Comparison of ENCODE assay signal across 1 cellular context in the genomic region with DNA sequence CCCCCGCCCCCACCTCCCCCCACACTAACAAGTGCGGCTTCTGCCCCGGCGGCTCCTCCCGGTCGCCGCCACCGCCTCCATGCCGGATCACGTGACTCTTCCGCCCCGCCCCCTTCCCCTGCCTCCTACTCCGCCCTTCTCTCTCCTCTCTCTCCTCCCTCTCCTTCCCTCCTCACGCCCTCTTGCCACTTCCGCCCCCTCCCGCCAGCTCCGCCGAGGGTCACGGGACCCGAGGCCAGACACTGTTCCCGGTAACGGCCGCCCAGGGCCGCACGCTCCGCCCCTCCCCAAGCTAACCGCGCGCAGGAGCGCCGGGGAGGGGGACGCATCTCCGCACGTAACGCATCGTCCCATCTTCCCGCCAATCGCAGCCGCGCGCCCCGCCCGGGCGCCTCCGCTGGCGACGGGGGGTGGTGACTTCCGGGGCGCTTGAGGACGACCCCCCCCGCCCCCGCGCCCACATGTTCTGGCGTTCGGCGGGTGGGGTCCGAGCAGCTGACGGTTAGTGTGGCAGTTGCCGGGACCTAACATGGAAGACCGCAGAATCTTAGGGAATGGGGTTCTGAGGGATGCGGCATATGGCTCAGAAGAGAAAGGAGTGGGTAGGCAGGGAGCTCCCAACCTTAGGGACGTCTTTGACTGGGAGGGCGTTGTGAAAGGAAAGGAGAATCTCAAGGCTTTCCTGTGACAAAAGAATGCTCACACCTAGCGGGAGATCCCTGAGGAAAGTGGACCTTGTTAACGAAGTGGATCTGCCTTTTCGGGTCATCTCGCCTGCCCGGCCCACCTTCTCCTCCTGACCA.
TF ChIP-seq lines count a peak whose summit lies in the region.

A gene with protein sequence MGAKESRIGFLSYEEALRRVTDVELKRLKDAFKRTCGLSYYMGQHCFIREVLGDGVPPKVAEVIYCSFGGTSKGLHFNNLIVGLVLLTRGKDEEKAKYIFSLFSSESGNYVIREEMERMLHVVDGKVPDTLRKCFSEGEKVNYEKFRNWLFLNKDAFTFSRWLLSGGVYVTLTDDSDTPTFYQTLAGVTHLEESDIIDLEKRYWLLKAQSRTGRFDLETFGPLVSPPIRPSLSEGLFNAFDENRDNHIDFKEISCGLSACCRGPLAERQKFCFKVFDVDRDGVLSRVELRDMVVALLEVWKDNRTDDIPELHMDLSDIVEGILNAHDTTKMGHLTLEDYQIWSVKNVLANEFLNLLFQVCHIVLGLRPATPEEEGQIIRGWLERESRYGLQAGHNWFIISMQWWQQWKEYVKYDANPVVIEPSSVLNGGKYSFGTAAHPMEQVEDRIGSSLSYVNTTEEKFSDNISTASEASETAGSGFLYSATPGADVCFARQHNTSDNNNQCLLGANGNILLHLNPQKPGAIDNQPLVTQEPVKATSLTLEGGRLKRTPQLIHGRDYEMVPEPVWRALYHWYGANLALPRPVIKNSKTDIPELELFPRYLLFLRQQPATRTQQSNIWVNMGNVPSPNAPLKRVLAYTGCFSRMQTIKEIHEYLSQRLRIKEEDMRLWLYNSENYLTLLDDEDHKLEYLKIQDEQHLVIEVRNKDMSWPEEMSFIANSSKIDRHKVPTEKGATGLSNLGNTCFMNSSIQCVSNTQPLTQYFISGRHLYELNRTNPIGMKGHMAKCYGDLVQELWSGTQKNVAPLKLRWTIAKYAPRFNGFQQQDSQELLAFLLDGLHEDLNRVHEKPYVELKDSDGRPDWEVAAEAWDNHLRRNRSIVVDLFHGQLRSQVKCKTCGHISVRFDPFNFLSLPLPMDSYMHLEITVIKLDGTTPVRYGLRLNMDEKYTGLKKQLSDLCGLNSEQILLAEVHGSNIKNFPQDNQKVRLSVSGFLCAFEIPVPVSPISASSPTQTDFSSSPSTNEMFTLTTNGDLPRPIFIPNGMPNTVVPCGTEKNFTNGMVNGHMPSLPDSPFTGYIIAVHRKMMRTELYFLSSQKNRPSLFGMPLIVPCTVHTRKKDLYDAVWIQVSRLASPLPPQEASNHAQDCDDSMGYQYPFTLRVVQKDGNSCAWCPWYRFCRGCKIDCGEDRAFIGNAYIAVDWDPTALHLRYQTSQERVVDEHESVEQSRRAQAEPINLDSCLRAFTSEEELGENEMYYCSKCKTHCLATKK (N-terminal part only) (minus strand): TSS at position 92 of the 803 bp plus-strand sequence. CDS start 194 bp downstream, outside the sequence.

TF ChIP-seq in HepG2, 621 proteins besides CTCF, POLR2A, EP300 and RAD21 (continued from another document and continues in another):
- TF ChIP-seq, protein P1, sequence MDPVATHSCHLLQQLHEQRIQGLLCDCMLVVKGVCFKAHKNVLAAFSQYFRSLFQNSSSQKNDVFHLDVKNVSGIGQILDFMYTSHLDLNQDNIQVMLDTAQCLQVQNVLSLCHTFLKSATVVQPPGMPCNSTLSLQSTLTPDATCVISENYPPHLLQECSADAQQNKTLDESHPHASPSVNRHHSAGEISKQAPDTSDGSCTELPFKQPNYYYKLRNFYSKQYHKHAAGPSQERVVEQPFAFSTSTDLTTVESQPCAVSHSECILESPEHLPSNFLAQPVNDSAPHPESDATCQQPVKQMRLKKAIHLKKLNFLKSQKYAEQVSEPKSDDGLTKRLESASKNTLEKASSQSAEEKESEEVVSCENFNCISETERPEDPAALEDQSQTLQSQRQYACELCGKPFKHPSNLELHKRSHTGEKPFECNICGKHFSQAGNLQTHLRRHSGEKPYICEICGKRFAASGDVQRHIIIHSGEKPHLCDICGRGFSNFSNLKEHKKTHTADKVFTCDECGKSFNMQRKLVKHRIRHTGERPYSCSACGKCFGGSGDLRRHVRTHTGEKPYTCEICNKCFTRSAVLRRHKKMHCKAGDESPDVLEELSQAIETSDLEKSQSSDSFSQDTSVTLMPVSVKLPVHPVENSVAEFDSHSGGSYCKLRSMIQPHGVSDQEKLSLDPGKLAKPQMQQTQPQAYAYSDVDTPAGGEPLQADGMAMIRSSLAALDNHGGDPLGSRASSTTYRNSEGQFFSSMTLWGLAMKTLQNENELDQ (CRISPR knock-in tag; IDR thresholded peaks at IDR 0.05; ENCODE audit: borderline replicate concordance): no peak
- peak; percentile 78 for TF ChIP-seq TMF1 (CRISPR knock-in tag; IDR thresholded peaks at IDR 0.05; ENCODE audit: low read depth)
- TF ChIP-seq ZNF781 (CRISPR knock-in tag; IDR thresholded peaks at IDR 0.05; ENCODE audit: borderline replicate concordance, not compliant biosample characterization): no peak
- TF ChIP-seq HCFC1 (IDR thresholded peaks at IDR 0.05; ENCODE audit: low read depth, low read length): peak; percentile 35
- TF ChIP-seq RFXAP (CRISPR knock-in tag; IDR thresholded peaks at IDR 0.05; ENCODE audit: borderline replicate concordance): peak; percentile 90; the same call in 1 of the 2 replicates
- TF ChIP-seq ZNF256 (CRISPR knock-in tag; conservative IDR thresholded peaks at IDR 0.05): no peak
- TF ChIP-seq TAF15 (IDR thresholded peaks at IDR 0.05; ENCODE audit: low read depth, low read length, poor library complexity, severe bottlenecking): peak; percentile 95
- TF ChIP-seq ZZZ3 (CRISPR knock-in tag; IDR thresholded peaks at IDR 0.05; ENCODE audit: borderline replicate concordance): no peak
- TF ChIP-seq ZNF468 (CRISPR knock-in tag; IDR thresholded peaks at IDR 0.05): 0 out of 2 replicates have a peak, but pooled peaks have one; percentile 29
- peak; percentile 98 for TF ChIP-seq RBFOX2 (IDR thresholded peaks at IDR 0.05; ENCODE audit: low read depth, low read length)
- TF ChIP-seq ZNF7 (CRISPR knock-in tag; IDR thresholded peaks at IDR 0.05): no peak
- no peak for TF ChIP-seq TBP (CRISPR knock-in tag; IDR thresholded peaks at IDR 0.05)
- TF ChIP-seq SRY (CRISPR knock-in tag; IDR thresholded peaks at IDR 0.05): peak; percentile 54; the same call in 1 of the 2 replicates
- TF ChIP-seq RFX5 (IDR thresholded peaks at IDR 0.05; ENCODE audit: low read depth, low read length): peak; percentile 72
- peak; percentile 95 for TF ChIP-seq YEATS2 (CRISPR knock-in tag; IDR thresholded peaks at IDR 0.05; ENCODE audit: borderline replicate concordance)
- TF ChIP-seq, protein P2, sequence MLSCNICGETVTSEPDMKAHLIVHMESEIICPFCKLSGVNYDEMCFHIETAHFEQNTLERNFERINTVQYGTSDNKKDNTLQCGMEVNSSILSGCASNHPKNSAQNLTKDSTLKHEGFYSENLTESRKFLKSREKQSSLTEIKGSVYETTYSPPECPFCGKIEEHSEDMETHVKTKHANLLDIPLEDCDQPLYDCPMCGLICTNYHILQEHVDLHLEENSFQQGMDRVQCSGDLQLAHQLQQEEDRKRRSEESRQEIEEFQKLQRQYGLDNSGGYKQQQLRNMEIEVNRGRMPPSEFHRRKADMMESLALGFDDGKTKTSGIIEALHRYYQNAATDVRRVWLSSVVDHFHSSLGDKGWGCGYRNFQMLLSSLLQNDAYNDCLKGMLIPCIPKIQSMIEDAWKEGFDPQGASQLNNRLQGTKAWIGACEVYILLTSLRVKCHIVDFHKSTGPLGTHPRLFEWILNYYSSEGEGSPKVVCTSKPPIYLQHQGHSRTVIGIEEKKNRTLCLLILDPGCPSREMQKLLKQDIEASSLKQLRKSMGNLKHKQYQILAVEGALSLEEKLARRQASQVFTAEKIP (CRISPR knock-in tag; IDR thresholded peaks at IDR 0.05; ENCODE audit: borderline replicate concordance): no peak
- peak; percentile 49; the same call in 1 of the 2 replicates for TF ChIP-seq KAT7 (CRISPR knock-in tag; IDR thresholded peaks at IDR 0.05; ENCODE audit: borderline replicate concordance)
- TF ChIP-seq PAX8 (CRISPR knock-in tag; IDR thresholded peaks at IDR 0.05; ENCODE audit: borderline replicate concordance): peak; percentile 79; the same call in 1 of the 2 replicates
- TF ChIP-seq KLF13 (CRISPR knock-in tag; IDR thresholded peaks at IDR 0.05): peak; percentile 79; the same call in 1 of the 2 replicates
- TF ChIP-seq XBP1 (CRISPR knock-in tag; IDR thresholded peaks at IDR 0.05): no peak
- TF ChIP-seq, protein P3, sequence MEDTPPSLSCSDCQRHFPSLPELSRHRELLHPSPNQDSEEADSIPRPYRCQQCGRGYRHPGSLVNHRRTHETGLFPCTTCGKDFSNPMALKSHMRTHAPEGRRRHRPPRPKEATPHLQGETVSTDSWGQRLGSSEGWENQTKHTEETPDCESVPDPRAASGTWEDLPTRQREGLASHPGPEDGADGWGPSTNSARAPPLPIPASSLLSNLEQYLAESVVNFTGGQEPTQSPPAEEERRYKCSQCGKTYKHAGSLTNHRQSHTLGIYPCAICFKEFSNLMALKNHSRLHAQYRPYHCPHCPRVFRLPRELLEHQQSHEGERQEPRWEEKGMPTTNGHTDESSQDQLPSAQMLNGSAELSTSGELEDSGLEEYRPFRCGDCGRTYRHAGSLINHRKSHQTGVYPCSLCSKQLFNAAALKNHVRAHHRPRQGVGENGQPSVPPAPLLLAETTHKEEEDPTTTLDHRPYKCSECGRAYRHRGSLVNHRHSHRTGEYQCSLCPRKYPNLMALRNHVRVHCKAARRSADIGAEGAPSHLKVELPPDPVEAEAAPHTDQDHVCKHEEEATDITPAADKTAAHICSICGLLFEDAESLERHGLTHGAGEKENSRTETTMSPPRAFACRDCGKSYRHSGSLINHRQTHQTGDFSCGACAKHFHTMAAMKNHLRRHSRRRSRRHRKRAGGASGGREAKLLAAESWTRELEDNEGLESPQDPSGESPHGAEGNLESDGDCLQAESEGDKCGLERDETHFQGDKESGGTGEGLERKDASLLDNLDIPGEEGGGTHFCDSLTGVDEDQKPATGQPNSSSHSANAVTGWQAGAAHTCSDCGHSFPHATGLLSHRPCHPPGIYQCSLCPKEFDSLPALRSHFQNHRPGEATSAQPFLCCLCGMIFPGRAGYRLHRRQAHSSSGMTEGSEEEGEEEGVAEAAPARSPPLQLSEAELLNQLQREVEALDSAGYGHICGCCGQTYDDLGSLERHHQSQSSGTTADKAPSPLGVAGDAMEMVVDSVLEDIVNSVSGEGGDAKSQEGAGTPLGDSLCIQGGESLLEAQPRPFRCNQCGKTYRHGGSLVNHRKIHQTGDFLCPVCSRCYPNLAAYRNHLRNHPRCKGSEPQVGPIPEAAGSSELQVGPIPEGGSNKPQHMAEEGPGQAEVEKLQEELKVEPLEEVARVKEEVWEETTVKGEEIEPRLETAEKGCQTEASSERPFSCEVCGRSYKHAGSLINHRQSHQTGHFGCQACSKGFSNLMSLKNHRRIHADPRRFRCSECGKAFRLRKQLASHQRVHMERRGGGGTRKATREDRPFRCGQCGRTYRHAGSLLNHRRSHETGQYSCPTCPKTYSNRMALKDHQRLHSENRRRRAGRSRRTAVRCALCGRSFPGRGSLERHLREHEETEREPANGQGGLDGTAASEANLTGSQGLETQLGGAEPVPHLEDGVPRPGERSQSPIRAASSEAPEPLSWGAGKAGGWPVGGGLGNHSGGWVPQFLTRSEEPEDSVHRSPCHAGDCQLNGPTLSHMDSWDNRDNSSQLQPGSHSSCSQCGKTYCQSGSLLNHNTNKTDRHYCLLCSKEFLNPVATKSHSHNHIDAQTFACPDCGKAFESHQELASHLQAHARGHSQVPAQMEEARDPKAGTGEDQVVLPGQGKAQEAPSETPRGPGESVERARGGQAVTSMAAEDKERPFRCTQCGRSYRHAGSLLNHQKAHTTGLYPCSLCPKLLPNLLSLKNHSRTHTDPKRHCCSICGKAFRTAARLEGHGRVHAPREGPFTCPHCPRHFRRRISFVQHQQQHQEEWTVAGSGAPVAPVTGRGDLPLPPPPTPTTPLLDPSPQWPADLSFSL (CRISPR knock-in tag; IDR thresholded peaks at IDR 0.05): 0 out of 2 replicates have a peak, but pooled peaks have one; percentile 57
- TF ChIP-seq ZNF777 (CRISPR knock-in tag; IDR thresholded peaks at IDR 0.05): 0 out of 2 replicates have a peak, but pooled peaks have one; percentile 14
- TF ChIP-seq ADNP (CRISPR knock-in tag; IDR thresholded peaks at IDR 0.05): no peak
- TF ChIP-seq, protein P4, sequence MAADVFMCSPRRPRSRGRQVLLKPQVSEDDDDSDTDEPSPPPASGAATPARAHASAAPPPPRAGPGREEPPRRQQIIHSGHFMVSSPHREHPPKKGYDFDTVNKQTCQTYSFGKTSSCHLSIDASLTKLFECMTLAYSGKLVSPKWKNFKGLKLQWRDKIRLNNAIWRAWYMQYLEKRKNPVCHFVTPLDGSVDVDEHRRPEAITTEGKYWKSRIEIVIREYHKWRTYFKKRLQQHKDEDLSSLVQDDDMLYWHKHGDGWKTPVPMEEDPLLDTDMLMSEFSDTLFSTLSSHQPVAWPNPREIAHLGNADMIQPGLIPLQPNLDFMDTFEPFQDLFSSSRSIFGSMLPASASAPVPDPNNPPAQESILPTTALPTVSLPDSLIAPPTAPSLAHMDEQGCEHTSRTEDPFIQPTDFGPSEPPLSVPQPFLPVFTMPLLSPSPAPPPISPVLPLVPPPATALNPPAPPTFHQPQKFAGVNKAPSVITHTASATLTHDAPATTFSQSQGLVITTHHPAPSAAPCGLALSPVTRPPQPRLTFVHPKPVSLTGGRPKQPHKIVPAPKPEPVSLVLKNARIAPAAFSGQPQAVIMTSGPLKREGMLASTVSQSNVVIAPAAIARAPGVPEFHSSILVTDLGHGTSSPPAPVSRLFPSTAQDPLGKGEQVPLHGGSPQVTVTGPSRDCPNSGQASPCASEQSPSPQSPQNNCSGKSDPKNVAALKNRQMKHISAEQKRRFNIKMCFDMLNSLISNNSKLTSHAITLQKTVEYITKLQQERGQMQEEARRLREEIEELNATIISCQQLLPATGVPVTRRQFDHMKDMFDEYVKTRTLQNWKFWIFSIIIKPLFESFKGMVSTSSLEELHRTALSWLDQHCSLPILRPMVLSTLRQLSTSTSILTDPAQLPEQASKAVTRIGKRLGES (CRISPR knock-in tag; IDR thresholded peaks at IDR 0.05; ENCODE audit: borderline replicate concordance): no peak
- TF ChIP-seq SOX6 (IDR thresholded peaks at IDR 0.05): no peak
- peak; percentile 86 for TF ChIP-seq SOX6 (CRISPR knock-in tag; IDR thresholded peaks at IDR 0.05)
- no peak for TF ChIP-seq AGO2 (optimal IDR thresholded peaks at IDR 0.05; ENCODE audit: low read depth, low read length)
- TF ChIP-seq, protein P5, sequence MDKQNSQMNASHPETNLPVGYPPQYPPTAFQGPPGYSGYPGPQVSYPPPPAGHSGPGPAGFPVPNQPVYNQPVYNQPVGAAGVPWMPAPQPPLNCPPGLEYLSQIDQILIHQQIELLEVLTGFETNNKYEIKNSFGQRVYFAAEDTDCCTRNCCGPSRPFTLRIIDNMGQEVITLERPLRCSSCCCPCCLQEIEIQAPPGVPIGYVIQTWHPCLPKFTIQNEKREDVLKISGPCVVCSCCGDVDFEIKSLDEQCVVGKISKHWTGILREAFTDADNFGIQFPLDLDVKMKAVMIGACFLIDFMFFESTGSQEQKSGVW (CRISPR knock-in tag; IDR thresholded peaks at IDR 0.05; ENCODE audit: borderline replicate concordance): no peak; the same call in 1 of the 2 replicates
- no peak for TF ChIP-seq NFE2L1 (CRISPR knock-in tag; IDR thresholded peaks at IDR 0.05; ENCODE audit: borderline replicate concordance)
- TF ChIP-seq ZNF563 (CRISPR knock-in tag; IDR thresholded peaks at IDR 0.05): peak; percentile 64; the same call in 1 of the 2 replicates
- peak; percentile 96 for TF ChIP-seq MED8 (CRISPR knock-in tag; IDR thresholded peaks at IDR 0.05; ENCODE audit: insufficient replicate concordance)
